8 cellular contexts compared by ENCODE assay signal in genomic region chr6:36596359-36596758, GRCh38. TPM values are rescaled to one million over a fixed set of nuclear protein-coding genes. Genes with fewer than 3 reads are reported as not detected.
DNase-seq lines count a peak whose midpoint lies in the region; ATAC-seq and TF ChIP-seq lines count a peak whose summit lies in the region.

No MANE protein-coding gene starts in this region.

- no peak for TF ChIP-seq POLR2A in heart left ventricle (IDR thresholded peaks at IDR 0.05)

- peak overlapping the region; percentile 81 to 85 for H3K9ac ChIP-seq in liver (ENCODE audit: low read depth in 1 of 2, low read length in 2 of 2)

- H3K36me3 ChIP-seq in heart left ventricle (peaks cover 4 to 55% (median 47%) of the 10 kb centered on the region in 9 donors), ascending aorta (peaks cover 47 to 48% of the 10 kb centered on the region in 2 donors), liver (ENCODE audit: control insufficient read depth in 4 of 4, insufficient read depth in 3 of 4, low read depth in 1 of 4, low read length in 3 of 4) (peaks cover 15 to 37% (median 30%) of the 10 kb centered on the region in 4 donors), urinary bladder (ENCODE audit: insufficient read depth) (peaks cover 12% of the 10 kb centered on the region)

- TF ChIP-seq CTCF in heart left ventricle (IDR thresholded peaks at IDR 0.05) (no peak), ascending aorta (IDR thresholded peaks at IDR 0.05) (no peak), liver (IDR thresholded peaks at IDR 0.05; ENCODE audit: low read depth, low read length, missing input control) (no peak)

- peak overlapping the region; percentile 47 to 99 (median 97) for H3K27ac ChIP-seq in heart left ventricle
- peak overlapping the region; percentile 96 to 97 for H3K27ac ChIP-seq in ascending aorta
- peak overlapping the region; percentile 35 to 92 for H3K27ac ChIP-seq in liver (ENCODE audit: low read depth in 1 of 2, low read length in 2 of 2)
- H3K27ac ChIP-seq in urinary bladder (ENCODE audit: low read depth) = no peak overlapping the region

- intact Hi-C loops in heart left ventricle (cut with DNase I) = loop anchor here in 3 of 10 donors (10.0 kb wide), 2 partner anchors 152 to 172 kb away; partner anchors contain the start of genes KCTD20 (in 2 of the 3) and PXT1 (in 2 of the 3)
- intact Hi-C loops in left ventricle myocardium superior (cut with micrococcal nuclease) = loop anchor here (10.0 kb wide), 1 partner anchor 52 kb away; the partner anchor contains the start of gene STK38
- intact Hi-C loops in ascending aorta (cut with DNase I) = no loop called here

- H3K4me1 ChIP-seq in heart left ventricle (peaks cover 12 to 63% (median 48%) of the 10 kb centered on the region in 12 donors), ascending aorta (peaks cover 17 to 41% of the 10 kb centered on the region in 2 donors), liver (ENCODE audit: control insufficient read depth in 4 of 4, insufficient read depth in 4 of 4, low read length in 3 of 4) (peaks cover 9 to 57% (median 49%) of the 10 kb centered on the region in 4 donors), urinary bladder (ENCODE audit: insufficient read depth) (peaks cover 1% of the 10 kb centered on the region)

- 0 to 2% (median 1%) methylated on average over 5 of the region's 5 CpGs for WGBS in heart left ventricle, 4 donors
- WGBS in liver = 12% methylated on average over 5 of the region's 5 CpGs
- WGBS in urinary bladder = 2% methylated on average over 5 of the region's 5 CpGs

- H3K9me3 ChIP-seq in heart left ventricle (no peaks in the 10 kb centered on the region), ascending aorta (no peaks in the 10 kb centered on the region), liver (ENCODE audit: control insufficient read depth in 4 of 4, low read length in 3 of 4) (no peaks in the 10 kb centered on the region)

- ATAC-seq in heart left ventricle (no peak), left ventricle myocardium superior (no peak)

- no peak for TF ChIP-seq RAD21 in liver (IDR thresholded peaks at IDR 0.05)

- no peak for DNase-seq in heart left ventricle
- no peak for DNase-seq in left ventricle myocardium superior
- peak in 1 of 2 donors; percentile 31 for DNase-seq in ascending aorta (ENCODE audit: low spot score in 2 of 2)
- DNase-seq in NOMO-1 treated with DMSO at 0.1 percent for 48 hours (lab: John Stamatoyannopoulos, UW; ENCODE audit: unreplicated experiment) = no peak
- no peak for DNase-seq in NCI-H1436 treated with DMSO at 0.1 percent for 48 hours (lab: John Stamatoyannopoulos, UW)
- no peak for DNase-seq in hypothalamus (lab: John Stamatoyannopoulos, UW)

- H3K27me3 ChIP-seq in heart left ventricle = no peaks in the 10 kb centered on the region
- H3K27me3 ChIP-seq in ascending aorta = no peaks in the 10 kb centered on the region
- H3K27me3 ChIP-seq in liver (ENCODE audit: control insufficient read depth in 4 of 4, insufficient read depth in 4 of 4, low read length in 3 of 4) = no peaks in the 10 kb centered on the region

- H3K4me3 ChIP-seq in heart left ventricle = peak overlapping the region; percentile 64 to 83 (median 74)
- H3K4me3 ChIP-seq in ascending aorta = peak overlapping the region; percentile 69 to 71
- peak overlapping the region; percentile 80 to 92 (median 83) for H3K4me3 ChIP-seq in liver (ENCODE audit: low read depth in 1 of 3, low read length in 3 of 3)
- H3K4me3 ChIP-seq in urinary bladder (ENCODE audit: low read depth, low read length) = peak overlapping the region; percentile 81

TF ChIP-seq in liver, 16 proteins besides CTCF, POLR2A, EP300 and RAD21:
- no peak for TF ChIP-seq JUND (IDR thresholded peaks at IDR 0.05)
- TF ChIP-seq REST (IDR thresholded peaks at IDR 0.05) = no peak
- TF ChIP-seq ZBTB33 (IDR thresholded peaks at IDR 0.05) = no peak
- TF ChIP-seq FOXA2 (IDR thresholded peaks at IDR 0.05) = no peak
- no peak for TF ChIP-seq GABPA (IDR thresholded peaks at IDR 0.05 in 1 of 2, conservative IDR thresholded peaks at IDR 0.05 in 1 of 2)
- TF ChIP-seq HNF4G (IDR thresholded peaks at IDR 0.05) = no peak
- TF ChIP-seq FOXA1 (IDR thresholded peaks at IDR 0.05) = no peak
- TF ChIP-seq ATF3 (IDR thresholded peaks at IDR 0.05) = no peak
- no peak for TF ChIP-seq EGR1 (IDR thresholded peaks at IDR 0.05; ENCODE audit: low read depth in 2 of 2)

RNA-seq across cellular contexts. Expression of gene SRSF3, which starts 2.2 kb away (rescaled TPM):
- total RNA-seq in heart left ventricle = 100 to 1,000 TPM in 6 of 9 donors, 10 to 100 TPM in 3; 43.2 to 162 (median 111) TPM
- polyA plus RNA-seq in heart left ventricle = 100 to 1,000 TPM in 1 of 2 donors, 10 to 100 TPM in 1; 69.1 to 215 TPM
- total RNA-seq in left ventricle myocardium superior = 123 TPM
- 94.7 TPM for total RNA-seq in ascending aorta
- 100 to 1,000 TPM in 1 of 2 donors, 10 to 100 TPM in 1; 62.8 to 101 TPM for total RNA-seq in liver
- 100 to 1,000 TPM; 101 to 103 TPM for polyA plus RNA-seq in liver
- 152 TPM for total RNA-seq in urinary bladder
- polyA plus RNA-seq in urinary bladder = 285 TPM

RNA-seq across cellular contexts. Expression of gene STK38, which starts 49.1 kb away (rescaled TPM):
- total RNA-seq in heart left ventricle = 10 to 100 TPM; 14.3 to 32.8 (median 21.2) TPM
- polyA plus RNA-seq in heart left ventricle = 10 to 100 TPM; 15.0 to 23.2 TPM
- total RNA-seq in left ventricle myocardium superior = 19.4 TPM
- 10.5 TPM for total RNA-seq in ascending aorta
- total RNA-seq in liver = 10 to 100 TPM; 13.3 to 21.8 TPM
- polyA plus RNA-seq in liver = 10 to 100 TPM in 1 of 2 donors, 1 to 10 TPM in 1; 9.3 to 11.2 TPM
- 43.6 TPM for total RNA-seq in urinary bladder
- 35.4 TPM for polyA plus RNA-seq in urinary bladder
